13 cellular contexts compared by ENCODE assay signal in the genomic region with DNA sequence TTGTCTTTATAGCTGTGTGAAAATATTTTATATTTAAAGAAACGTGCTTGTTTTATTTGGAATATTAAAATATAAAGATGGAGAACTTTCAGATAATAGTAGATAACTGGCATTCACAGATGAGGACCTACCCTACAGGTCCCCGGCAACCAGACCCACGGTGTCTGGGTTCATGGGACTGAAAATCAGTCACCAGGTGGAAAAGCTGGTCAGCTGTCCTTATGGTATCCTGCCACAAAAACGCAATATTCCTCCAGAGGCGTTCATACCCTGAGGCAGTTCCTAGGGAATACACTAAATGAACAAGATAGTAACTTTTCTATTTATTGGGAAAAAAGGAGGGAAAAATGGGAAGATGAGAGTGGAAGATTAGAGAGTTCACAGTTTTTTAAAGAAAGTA. TPM values are rescaled to one million over a fixed set of nuclear protein-coding genes. Genes with fewer than 3 reads are reported as not detected.
DNase-seq lines count a peak whose midpoint lies in the region; ATAC-seq, FAIRE-seq and TF ChIP-seq lines count a peak whose summit lies in the region.
"Had no signal": no experiment of that assay in that cellular context is flagged by ENCODE, and none has a peak within 500 bp of the region (broad histone marks: within the 10 kb centered on the region; RNA-seq: fewer than 3 reads in every experiment).

No MANE protein-coding gene starts in this region.

- TF ChIP-seq EP300 in K562 (IDR thresholded peaks at IDR 0.05; ENCODE audit: low read length): no peak

- no peaks in the 10 kb centered on the region for H3K9me3 Mint-ChIP-seq in activated T-cell treated with anti-CD3 and anti-CD28 coated beads, Interleukin-2, amount 50 U/mL, for 4 hours
- H3K9me3 Mint-ChIP-seq in stimulated activated naive B cell treated with anti-CD40 and anti-IgM and Interleukin-4, amounts not matched to agents 10 μg/mL and 1 μg/mL and 100 μg/mL, for 72 hours: no peaks in the 10 kb centered on the region
- H3K9me3 Mint-ChIP-seq in type B pancreatic cell: no peaks in the 10 kb centered on the region

- H3K9ac ChIP-seq in K562 (ENCODE audit: insufficient read depth in 1 of 2, low read depth in 2 of 2, low read length in 2 of 2): peak overlapping the region in 1 of 2 experiments; percentile 57; a peak in 1 of 4 replicates

- H3K36me3 Mint-ChIP-seq in activated T-cell treated with anti-CD3 and anti-CD28 coated beads, Interleukin-2, amount 50 U/mL, for 4 hours (ENCODE audit: insufficient read depth): no peaks in the 10 kb centered on the region
- peaks cover 2 to 4% of the 10 kb centered on the region in 2 donors for H3K36me3 Mint-ChIP-seq in stimulated activated naive B cell treated with anti-CD40 and anti-IgM and Interleukin-4, amounts not matched to agents 10 μg/mL and 1 μg/mL and 100 μg/mL, for 72 hours
- H3K36me3 Mint-ChIP-seq in type B pancreatic cell: no peaks in the 10 kb centered on the region

- POLR2A ChIA-PET in K562 (lab: Yijun Ruan, JAX): interaction anchor here (0.7 to 1.7 kb wide), 5 partner anchors 11 to 558 kb away, joined by 3 to 5 read pairs (median 4); no protein-coding TSS in a partner anchor

- H4K20me1 ChIP-seq in K562 (replicated peaks; ENCODE audit: control insufficient read depth, insufficient read depth, low read length): no peaks in the 10 kb centered on the region

- no peak for DNase-seq in activated T-cell treated with anti-CD3 and anti-CD28 coated beads, Interleukin-2, amount 50 U/mL, for 4 hours
- no peak for DNase-seq in activated T-cell treated with anti-CD3 and anti-CD28 coated beads, Interleukin-2, amount 50 U/mL, for 48 hours
- DNase-seq in NB4 (ENCODE audit: low read depth) (peak; percentile 30), K562 (ENCODE audit: extremely low read depth in 1 of 4, low spot score in 3 of 4) (no peak), type B pancreatic cell (ENCODE audit: extremely low spot score, unreplicated experiment) (no peak), tibial artery (no peak)
- DNase-seq in stimulated activated naive B cell treated with anti-CD40 and anti-IgM and Interleukin-4, amounts not matched to agents 10 μg/mL and 1 μg/mL and 100 μg/mL, for 72 hours: no peak
- DNase-seq: NCI-H2171 treated with DMSO at 0.1 percent for 48 hours, transverse colon had no signal

- H3K9me3 ChIP-seq in K562 (replicated peaks; ENCODE audit: control insufficient read depth, insufficient read depth, low read depth, low read length) (no peaks in the 10 kb centered on the region), tibial artery (no peaks in the 10 kb centered on the region)
- H3K9me3 ChIP-seq: right atrium auricular region, transverse colon had no signal

- no peak overlapping the region for H3K27ac ChIP-seq in K562 (ENCODE audit: extremely low read depth, low read depth, low read length)
- H3K27ac ChIP-seq in tibial artery: no peak overlapping the region

- no peaks in the 10 kb centered on the region for H3K36me3 ChIP-seq in K562 (ENCODE audit: control insufficient read depth, insufficient read depth, low read length)
- H3K36me3 ChIP-seq in tibial artery: no peaks in the 10 kb centered on the region
- H3K36me3 ChIP-seq: right atrium auricular region, transverse colon had no signal

- H2AFZ ChIP-seq in K562 (ENCODE audit: low read depth, low read length): peak overlapping the region; percentile 88
- H2AFZ ChIP-seq: GM23338 had no signal

- H3K4me1 ChIP-seq in K562 (replicated peaks in 1 of 2; ENCODE audit: control insufficient read depth in 2 of 2, insufficient read depth in 2 of 2, low read length in 2 of 2) (peaks cover 0 to 20% of the 10 kb centered on the region in 2 experiments; a peak in 3 of 5 replicates), tibial artery (peaks cover 0 to 12% (median 0%) of the 10 kb centered on the region in 4 donors)

- H3K4me3 Mint-ChIP-seq in activated T-cell treated with anti-CD3 and anti-CD28 coated beads, Interleukin-2, amount 50 U/mL, for 4 hours: peak overlapping the region; percentile 84
- H3K4me3 Mint-ChIP-seq in stimulated activated naive B cell treated with anti-CD40 and anti-IgM and Interleukin-4, amounts not matched to agents 10 μg/mL and 1 μg/mL and 100 μg/mL, for 72 hours: peak overlapping the region; percentile 68 to 88
- H3K4me3 Mint-ChIP-seq in type B pancreatic cell: no peak overlapping the region
- H3K4me3 Mint-ChIP-seq: GM23338 had no signal

- no peaks in the 10 kb centered on the region for H3K27me3 ChIP-seq in K562 (ENCODE audit: control insufficient read depth in 2 of 2, insufficient read depth in 2 of 2, low read length in 2 of 2)
- H3K27me3 ChIP-seq in tibial artery: no peaks in the 10 kb centered on the region
- H3K27me3 ChIP-seq: right atrium auricular region, transverse colon had no signal

- H3K4me3 ChIP-seq in NB4 (ENCODE audit: low read depth, low read length) (peak overlapping the region; percentile 71), K562 (no peak overlapping the region), tibial artery (no peak overlapping the region)
- H3K4me3 ChIP-seq: GM23338 had no signal

- no peak for TF ChIP-seq CTCF in NB4 (IDR thresholded peaks at IDR 0.05; ENCODE audit: low read depth, low read length)
- TF ChIP-seq CTCF in K562 (IDR thresholded peaks at IDR 0.05 in 2 of 3, conservative IDR thresholded peaks at IDR 0.05 in 1 of 3; ENCODE audit: insufficient read depth in 2 of 3, low read depth in 1 of 3, low read length in 3 of 3): no peak
- TF ChIP-seq CTCF in type B pancreatic cell (conservative IDR thresholded peaks at IDR 0.05): no peak
- no peak for TF ChIP-seq CTCF in tibial artery (IDR thresholded peaks at IDR 0.05)

- no peak for TF ChIP-seq RAD21 in K562 (CRISPR knock-in tag; conservative IDR thresholded peaks at IDR 0.05 in 1 of 2, IDR thresholded peaks at IDR 0.05 in 1 of 2)

- no peaks in the 10 kb centered on the region for H3K9me1 ChIP-seq in K562 (ENCODE audit: control insufficient read depth, insufficient read depth, low read length)

- in situ Hi-C loops in K562 (cut with MboI): no loop called here

- peak overlapping the region; percentile 91 for H3K27ac Mint-ChIP-seq in stimulated activated naive B cell treated with anti-CD40 and anti-IgM and Interleukin-4, amounts not matched to agents 10 μg/mL and 1 μg/mL and 100 μg/mL, for 72 hours
- H3K27ac Mint-ChIP-seq in type B pancreatic cell: no peak overlapping the region
- H3K27ac Mint-ChIP-seq: GM23338 had no signal

- no peaks in the 10 kb centered on the region for H3K27me3 Mint-ChIP-seq in activated T-cell treated with anti-CD3 and anti-CD28 coated beads, Interleukin-2, amount 50 U/mL, for 4 hours (ENCODE audit: low read depth)
- H3K27me3 Mint-ChIP-seq in stimulated activated naive B cell treated with anti-CD40 and anti-IgM and Interleukin-4, amounts not matched to agents 10 μg/mL and 1 μg/mL and 100 μg/mL, for 72 hours: no peaks in the 10 kb centered on the region
- H3K27me3 Mint-ChIP-seq in type B pancreatic cell: no peaks in the 10 kb centered on the region

- no TSS peak for BruUV-seq in K562 (replicated peaks; lab: Mats Ljungman, UMichigan)

- H3K4me2 ChIP-seq in K562 (ENCODE audit: insufficient read depth, low read length): no peak overlapping the region
- H3K4me2 ChIP-seq: GM23338 had no signal

- peaks cover 29% of the 10 kb centered on the region for H3K4me1 Mint-ChIP-seq in activated T-cell treated with anti-CD3 and anti-CD28 coated beads, Interleukin-2, amount 50 U/mL, for 4 hours (ENCODE audit: low read depth)
- H3K4me1 Mint-ChIP-seq in stimulated activated naive B cell treated with anti-CD40 and anti-IgM and Interleukin-4, amounts not matched to agents 10 μg/mL and 1 μg/mL and 100 μg/mL, for 72 hours: peaks cover 20 to 33% of the 10 kb centered on the region in 2 donors
- H3K4me1 Mint-ChIP-seq in type B pancreatic cell (ENCODE audit: unreplicated experiment): peaks cover 20% of the 10 kb centered on the region

- CTCF ChIA-PET in K562 (lab: Yijun Ruan, JAX; ENCODE audit: low intra/inter-chr PET ratio): no interaction called here

- TF ChIP-seq POLR2A in NB4 (IDR thresholded peaks at IDR 0.05; ENCODE audit: extremely low read depth, insufficient read length) (no peak), K562 (conservative IDR thresholded peaks at IDR 0.05) (no peak)

- WGBS in K562 (ENCODE audit: insufficient coverage, low coverage, missing lambda C conversion rate): 79% methylated on average over 5 of the region's 5 CpGs

- ATAC-seq in activated T-cell treated with anti-CD3 and anti-CD28 coated beads, Interleukin-2, amount 50 U/mL, for 4 hours: no peak
- ATAC-seq in K562 (no peak), HG03139 (IDR thresholded peaks at IDR 0.05; ENCODE audit: unreplicated experiment) (no peak)
- no peak for ATAC-seq in stimulated activated naive B cell treated with anti-CD40 and anti-IgM and Interleukin-4, amounts not matched to agents 10 μg/mL and 1 μg/mL and 100 μg/mL, for 72 hours (replicated peaks)
- ATAC-seq: GM23338 had no signal

- intact Hi-C loops in K562 (cut with micrococcal nuclease): loop anchor here (5.0 kb wide), 2 partner anchors 73 to 793 kb away; a partner anchor contains a TSS
- intact Hi-C loops in tibial artery (cut with DNase I; ENCODE audit: low total_unique reads): no loop called here

- no peak for FAIRE-seq in K562 (lab: Jason Lieb, UNC)
- FAIRE-seq: G401.6 had no signal

- H3K79me2 ChIP-seq in K562 (ENCODE audit: control insufficient read depth, insufficient read depth, low read length): no peaks in the 10 kb centered on the region

RNA-seq across cellular contexts. Expression of a gene that starts 1.2 kb away (rescaled TPM):
- total RNA-seq in activated T-cell treated with anti-CD3 and anti-CD28 coated beads, Interleukin-2, amount 50 U/mL, for 4 hours: 1 to 10 TPM in 1 of 3 donors, under 1 TPM in 2; 0.73 to 1.9 (median 0.95) TPM
- 1.7 and 5.7 TPM in 2 replicates for total RNA-seq in K562 (2011; cell fraction: chromatin; rRNA removed; ENCODE audit: low replicate concordance)
- 1.0 and 1.4 TPM in 2 replicates for total RNA-seq in K562 (2011; cell fraction: nucleolus; rRNA removed)
- total RNA-seq in K562 (2011; cell fraction: nucleoplasm; rRNA removed): 2.3 and 3.6 TPM in 2 replicates
- 0.64 and 0.65 TPM in 2 replicates for total RNA-seq in K562 (2014; rRNA removed)
- 1.4 and 1.6 TPM in 2 replicates for total RNA-seq in K562 (2014; rRNA removed; fragmentation: Illumina TruSeq; extraction: Trizol)
- 0.68 and 0.91 TPM in 2 replicates for total RNA-seq in K562 (2015; rRNA removed; fragmentation: Illumina TruSeq; extraction: Trizol)
- total RNA-seq in K562 (2021): 0.95 and 1.5 TPM in 2 replicates
- 0.69 and 1.9 TPM in 2 replicates for polyA plus RNA-seq in K562 (2011; rRNA removed)
- 0.36 and 0.41 TPM in 2 replicates for polyA plus RNA-seq in K562 (2011; cell fraction: cytosol; rRNA removed)
- 0.45 and 0.51 TPM in 2 replicates for polyA plus RNA-seq in K562 (2011; cell fraction: nucleus; rRNA removed)
- 0.76 and 1.0 TPM in 2 replicates for polyA plus RNA-seq in K562 (2012)
- 1.1 and 1.3 TPM in 2 replicates for polyA plus RNA-seq in K562 (2014; fragmentation: Illumina TruSeq; extraction: Trizol)
- polyA plus RNA-seq in K562 (2014; fragmentation: Nextera tagmentation; extraction: Ambion mirVana): under 1 TPM; 0.08 to 0.45 TPM
- 0.62 and 1.00 TPM in 2 replicates for polyA plus RNA-seq in K562 (2014; rRNA removed)
- 1.7 and 2.6 TPM in 2 replicates for polyA minus RNA-seq in K562 (2011; rRNA and poly(A)+ RNA removed)
- polyA minus RNA-seq in K562 (2011; cell fraction: cytosol; rRNA and poly(A)+ RNA removed): 0.46 and 1.3 TPM in 2 replicates
- polyA minus RNA-seq in K562 (2011; cell fraction: nucleus; rRNA and poly(A)+ RNA removed): 0.54 and 0.67 TPM in 2 replicates
- total RNA-seq in type B pancreatic cell (ENCODE audit: low replicate concordance): 0.56 and 0.67 TPM in 2 replicates
- polyA plus RNA-seq: GM23338 had no signal

RNA-seq across cellular contexts. Expression of a gene that starts 12.1 kb away (rescaled TPM):
- total RNA-seq in activated T-cell treated with anti-CD3 and anti-CD28 coated beads, Interleukin-2, amount 50 U/mL, for 4 hours: under 1 TPM; 0.24 to 0.34 (median 0.25) TPM
- 39.9 and 41.6 TPM in 2 replicates for total RNA-seq in K562 (2011; cell fraction: chromatin; rRNA removed; ENCODE audit: low replicate concordance)
- total RNA-seq in K562 (2011; cell fraction: nucleolus; rRNA removed): 22.4 and 27.0 TPM in 2 replicates
- 20.4 and 26.9 TPM in 2 replicates for total RNA-seq in K562 (2011; cell fraction: nucleoplasm; rRNA removed)
- total RNA-seq in K562 (2014; rRNA removed): 2.6 and 3.1 TPM in 2 replicates
- 4.3 and 5.3 TPM in 2 replicates for total RNA-seq in K562 (2014; rRNA removed; fragmentation: Illumina TruSeq; extraction: Trizol)
- 4.4 and 5.0 TPM in 2 replicates for total RNA-seq in K562 (2015; rRNA removed; fragmentation: Illumina TruSeq; extraction: Trizol)
- 5.1 and 6.6 TPM in 2 replicates for total RNA-seq in K562 (2021)
- 12.0 and 25.4 TPM in 2 replicates for polyA plus RNA-seq in K562 (2011; rRNA removed)
- 12.8 and 23.1 TPM in 2 replicates for polyA plus RNA-seq in K562 (2011; cell fraction: cytosol; rRNA removed)
- 12.7 and 20.4 TPM in 2 replicates for polyA plus RNA-seq in K562 (2011; cell fraction: nucleus; rRNA removed)
- 3.7 and 6.7 TPM in 2 replicates for polyA plus RNA-seq in K562 (2012)
- 3.4 and 5.4 TPM in 2 replicates for polyA plus RNA-seq in K562 (2014; fragmentation: Illumina TruSeq; extraction: Trizol)
- polyA plus RNA-seq in K562 (2014; fragmentation: Nextera tagmentation; extraction: Ambion mirVana): 1 to 10 TPM; 1.8 to 2.6 TPM
- 4.5 and 5.3 TPM in 2 replicates for polyA plus RNA-seq in K562 (2014; rRNA removed)
- polyA minus RNA-seq in K562 (2011; rRNA and poly(A)+ RNA removed): 13.6 and 24.1 TPM in 2 replicates
- polyA minus RNA-seq in K562 (2011; cell fraction: cytosol; rRNA and poly(A)+ RNA removed): 3.8 and 7.8 TPM in 2 replicates
- polyA minus RNA-seq in K562 (2011; cell fraction: nucleus; rRNA and poly(A)+ RNA removed): 6.9 and 27.2 TPM in 2 replicates
- 33.9 and 54.2 TPM in 2 replicates for total RNA-seq in type B pancreatic cell (ENCODE audit: low replicate concordance)

RNA-seq across cellular contexts. Expression of a gene that starts 50.9 kb away (rescaled TPM):
- total RNA-seq in activated T-cell treated with anti-CD3 and anti-CD28 coated beads, Interleukin-2, amount 50 U/mL, for 4 hours: 1 to 10 TPM in 2 of 3 donors, under 1 TPM in 1; 0.53 to 2.0 (median 1.1) TPM
- 0.49 and 0.74 TPM in 2 replicates for total RNA-seq in K562 (2011; cell fraction: chromatin; rRNA removed; ENCODE audit: low replicate concordance)
- 0.33 and 0.53 TPM in 2 replicates for total RNA-seq in K562 (2011; cell fraction: nucleolus; rRNA removed)
- total RNA-seq in K562 (2011; cell fraction: nucleoplasm; rRNA removed): 0.69 and 0.73 TPM in 2 replicates
- total RNA-seq in K562 (2014; rRNA removed): 0.14 and 0.57 TPM in 2 replicates
- total RNA-seq in K562 (2014; rRNA removed; fragmentation: Illumina TruSeq; extraction: Trizol): 0.33 and 0.38 TPM in 2 replicates
- 0.41 and 0.47 TPM in 2 replicates for total RNA-seq in K562 (2015; rRNA removed; fragmentation: Illumina TruSeq; extraction: Trizol)
- total RNA-seq in K562 (2021): 0.25 and 0.29 TPM in 2 replicates
- polyA plus RNA-seq in K562 (2011; rRNA removed): 0.14 and 0.22 TPM in 2 replicates
- polyA plus RNA-seq in K562 (2011; cell fraction: cytosol; rRNA removed): 0.03 and 0.07 TPM in 2 replicates
- 0.29 and 0.57 TPM in 2 replicates for polyA plus RNA-seq in K562 (2011; cell fraction: nucleus; rRNA removed)
- polyA plus RNA-seq in K562 (2012): 0.25 and 0.91 TPM in 2 replicates
- polyA plus RNA-seq in K562 (2014; fragmentation: Illumina TruSeq; extraction: Trizol): 0.24 and 0.33 TPM in 2 replicates
- polyA plus RNA-seq in K562 (2014; fragmentation: Nextera tagmentation; extraction: Ambion mirVana): under 1 TPM; 0.22 to 0.49 TPM
- 0.03 and 0.11 TPM in 2 replicates for polyA plus RNA-seq in K562 (2014; rRNA removed)
- polyA minus RNA-seq in K562 (2011; rRNA and poly(A)+ RNA removed): 0.39 and 0.46 TPM in 2 replicates
- polyA minus RNA-seq in K562 (2011; cell fraction: cytosol; rRNA and poly(A)+ RNA removed): not detected in 2 replicates
- 0.40 TPM in 1 of 2 replicates, not detected in the other for polyA minus RNA-seq in K562 (2011; cell fraction: nucleus; rRNA and poly(A)+ RNA removed)
- total RNA-seq in type B pancreatic cell (ENCODE audit: low replicate concordance): 0.36 and 0.55 TPM in 2 replicates
- polyA plus RNA-seq: GM23338 had no signal
